In the genomic region with DNA sequence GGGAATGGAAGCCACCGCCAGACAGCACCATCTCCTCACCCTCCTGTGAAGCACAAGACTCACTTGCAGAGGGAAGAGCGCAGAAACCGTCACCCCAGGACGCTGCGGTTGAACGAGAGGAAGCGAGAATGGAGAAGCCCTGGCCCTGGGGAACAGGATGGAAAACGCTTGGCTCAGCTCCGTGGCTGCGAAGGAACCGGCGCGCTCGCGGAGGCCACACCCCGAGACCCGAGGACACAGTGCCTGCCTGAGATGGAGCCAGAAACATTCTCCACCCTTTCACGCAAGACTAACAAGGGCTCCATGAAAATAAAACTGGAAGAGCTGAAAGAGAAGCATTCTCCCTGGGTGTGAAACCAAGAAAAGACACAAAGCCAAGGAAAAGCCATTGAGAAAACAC, we compare ENCODE assay signal across 8 cellular contexts.
"Had no signal": no experiment of that assay in that cellular context is flagged by ENCODE, and none has a peak within 500 bp of the region (broad histone marks: within the 10 kb centered on the region; RNA-seq: fewer than 3 reads in every experiment).

No MANE protein-coding gene starts in this region.

- ATAC-seq: GM23338, HCT116 had no signal

- DNase-seq: GM23248, GOT3, H7, H9, HCEC 1CT, HFFc6 had no signal
